In the genomic region with DNA sequence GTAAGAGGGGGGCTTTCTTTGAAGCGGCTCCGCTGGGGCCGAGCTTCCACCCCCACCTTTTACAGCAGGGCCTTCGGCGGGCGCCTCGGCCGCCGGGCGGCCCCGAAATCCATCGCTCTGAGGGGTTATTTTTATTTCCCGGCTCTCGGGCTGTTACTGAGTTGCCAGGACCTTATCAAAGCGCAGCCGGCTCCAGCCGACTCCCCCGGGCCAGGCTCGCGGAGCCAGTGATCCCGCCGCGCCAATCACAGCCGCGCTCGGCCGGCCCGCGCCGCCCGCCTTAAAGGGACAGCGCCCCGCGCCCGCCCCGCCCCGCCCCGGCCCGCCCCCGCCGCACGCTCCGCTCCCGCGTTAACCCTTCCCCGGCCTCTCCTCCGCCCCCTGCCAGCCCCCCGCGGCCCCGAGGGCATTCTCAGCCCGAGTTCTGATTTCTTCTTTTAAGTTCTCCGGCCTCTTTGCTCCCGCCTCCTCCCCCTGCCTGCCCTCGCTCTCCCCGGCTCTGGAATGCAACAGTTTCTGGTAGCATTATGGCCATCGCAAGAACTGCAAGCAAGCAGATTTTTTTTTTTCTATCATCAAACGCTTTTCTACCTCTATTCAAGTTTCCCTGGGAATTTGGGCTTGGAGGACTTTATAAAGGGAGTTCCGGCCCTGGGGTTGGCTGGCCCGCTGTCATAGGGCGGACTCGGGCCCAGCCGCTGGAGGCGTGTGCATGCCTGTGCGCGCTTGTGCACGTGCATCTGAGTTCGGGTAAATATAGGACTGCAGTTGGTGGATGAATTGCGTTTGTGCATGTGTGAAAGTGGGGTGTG, we compare ENCODE assay signal across 8 cellular contexts. TPM values are rescaled to one million over a fixed set of nuclear protein-coding genes. Genes with fewer than 3 reads are reported as not detected.
A peak's percentile ranks its signal among the peaks of the same experiment; 100 is the strongest.
DNase-seq lines count a peak whose midpoint lies in the region; ATAC-seq and TF ChIP-seq lines count a peak whose summit lies in the region.

AXIN2 (minus strand) TSS at position 255 of the 812 bp plus-strand sequence. CDS start 3,028 bp downstream, outside the sequence.

- no peaks in the 10 kb centered on the region for H3K4me1 ChIP-seq in aorta (ENCODE audit: control insufficient read depth in 1 of 2, insufficient read depth in 2 of 2, low read length in 2 of 2)

- ATAC-seq in HG02642 (IDR thresholded peaks at IDR 0.05; ENCODE audit: poor library complexity, unreplicated experiment) = peak; percentile 84
- ATAC-seq in aorta (ENCODE audit: low FRiP score) = peak; percentile 88

- no peaks in the 10 kb centered on the region for H3K27me3 ChIP-seq in aorta (ENCODE audit: control insufficient read depth in 1 of 2, insufficient read depth in 2 of 2, low read length in 1 of 2)

- DNase-seq in GM10248 (ENCODE audit: extremely low spot score) (peak; percentile 90), NCI-H1105 treated with DMSO at 0.1 percent for 48 hours (lab: John Stamatoyannopoulos, UW) (peak; percentile 75), T-helper 22 cell (ENCODE audit: low read depth) (peak; percentile 79), astrocyte of the cerebellum (ENCODE audit: low read depth) (peak; percentile 83), hippocampal formation (lab: John Stamatoyannopoulos, UW) (peak; percentile 79 to 82), retina (peak; percentile 88), aorta (peak; percentile 94 to 95)

- H3K4me3 ChIP-seq in astrocyte of the cerebellum (ENCODE audit: low read depth, low read length) (peak within 1 kb of the TSS; percentile 40), aorta (ENCODE audit: low read length in 2 of 2) (peak within 1 kb of the TSS; percentile 42 to 99)

- intact Hi-C loops in aorta (cut with DNase I) = loop anchor here in 1 of 2 donors (5.0 kb wide), 1 partner anchor 226 kb away; no protein-coding TSS in a partner anchor

- CTCF ChIA-PET in GM10248 (lab: Yijun Ruan, JAX) = no interaction called here

- no peaks in the 10 kb centered on the region for H3K9me3 ChIP-seq in aorta (ENCODE audit: control insufficient read depth, low read length)

- H3K27ac ChIP-seq in aorta (ENCODE audit: low read depth in 1 of 2, low read length in 2 of 2) = peak within 1 kb of the TSS; percentile 78 to 98

- H3K36me3 ChIP-seq in aorta (ENCODE audit: control insufficient read depth in 1 of 2, insufficient read depth in 2 of 2, low read length in 1 of 2) = no peaks in the 10 kb centered on the region

- TF ChIP-seq CTCF in GM10248 (IDR thresholded peaks at IDR 0.05; ENCODE audit: control extremely low read depth, extremely low read depth, low read depth, missing control alignments) (no peak), astrocyte of the cerebellum (IDR thresholded peaks at IDR 0.05; ENCODE audit: low read depth, low read length, missing control alignments) (peak; percentile 22)

- POLR2A ChIA-PET in GM10248 (lab: Yijun Ruan, JAX) = no interaction called here

- in situ Hi-C loops in astrocyte of the cerebellum (cut with HindIII; ENCODE audit: low sequenced_read_pairs) = no loop called here

- WGBS in aorta, 2 donors = 0 to 1% methylated on average over 61 to 68 of the region's 68 CpGs

RNA-seq across cellular contexts. Expression of gene AXIN2, which starts in this region (rescaled TPM):
- total RNA-seq in aorta = 10 to 100 TPM; 12.8 to 13.8 TPM
- polyA plus RNA-seq in aorta = 10 to 100 TPM in 1 of 2 donors, 1 to 10 TPM in 1; 6.3 to 10.1 TPM

Comparison
In these comparisons a context has a peak if more than half of its experiments do, and no peak if none do; other contexts are left out.
1. Peak in every context shown above with its lines: DNase-seq, ATAC-seq, H3K4me3 ChIP-seq and H3K27ac ChIP-seq.